Comparison of ENCODE assay signal across 15 cellular contexts in the genomic region with DNA sequence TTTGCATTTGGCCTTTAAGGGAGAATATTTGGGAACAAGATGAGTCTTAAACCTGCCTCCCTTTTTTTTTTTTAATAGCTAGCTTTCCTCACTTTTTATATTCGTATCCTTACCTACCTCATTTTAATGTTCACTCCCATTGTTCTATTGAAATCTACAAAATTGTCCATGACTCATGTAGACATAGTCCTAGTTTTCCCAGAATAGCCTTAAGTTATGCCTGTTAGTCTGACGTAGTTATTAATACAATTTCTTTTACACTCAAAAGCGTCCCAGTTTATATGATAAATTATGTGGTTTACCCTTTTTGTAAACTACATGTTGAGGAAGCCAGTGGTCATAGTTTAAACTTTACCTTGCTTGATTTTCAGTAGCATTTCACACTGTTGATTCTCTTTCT.
DNase-seq lines count a peak whose midpoint lies in the region; ATAC-seq and TF ChIP-seq lines count a peak whose summit lies in the region.
"Had no signal": no experiment of that assay in that cellular context is flagged by ENCODE, and none has a peak within 500 bp of the region (broad histone marks: within the 10 kb centered on the region; RNA-seq: fewer than 3 reads in every experiment).

No MANE protein-coding gene starts in this region.

- no peak overlapping the region for H3K4me2 ChIP-seq in IMR-90 (ENCODE audit: low read depth, low read length)
- H3K4me2 ChIP-seq: BLaER1 treated with 17β-estradiol and CSF1 and Interleukin-3, amounts not matched to agents 10 nM and 100 nM had no signal

- DNase-seq in IMR-90 (peak; percentile 28), astrocyte of the cerebellum (ENCODE audit: low read depth) (peak; percentile 5), epithelial cell of esophagus (ENCODE audit: low read depth) (peak; percentile 4), putamen (ENCODE audit: low spot score) (peak; percentile 16), NCI-H345 treated with DMSO at 0.1 percent for 48 hours (lab: John Stamatoyannopoulos, UW; ENCODE audit: unreplicated experiment) (no peak), hypothalamus (lab: John Stamatoyannopoulos, UW) (no peak)
- DNase-seq: ACHN; Calu3; CD4-positive, alpha-beta T cell; DMS 273 treated with DMSO at 0.1 percent for 48 hours; GOT3; H9 had no signal

- H3K23ac ChIP-seq in IMR-90 (ENCODE audit: low read depth, low read length): no peak overlapping the region

- no peak overlapping the region for H4K91ac ChIP-seq in IMR-90 (ENCODE audit: insufficient read depth, low read depth, low read length)

- ATAC-seq in IMR-90 (ENCODE audit: low read depth) (no peak), GM21737 (IDR thresholded peaks at IDR 0.05; ENCODE audit: unreplicated experiment) (no peak)
- ATAC-seq: GM12878 had no signal

- H2BK20ac ChIP-seq in IMR-90 (ENCODE audit: low read depth, low read length): no peak overlapping the region

- TF ChIP-seq CTCF in IMR-90 (conservative IDR thresholded peaks at IDR 0.05; ENCODE audit: low read depth, low read length): no peak
- TF ChIP-seq CTCF in astrocyte of the cerebellum (IDR thresholded peaks at IDR 0.05; ENCODE audit: low read depth, low read length, missing control alignments): no peak
- TF ChIP-seq CTCF in epithelial cell of esophagus (IDR thresholded peaks at IDR 0.05; ENCODE audit: insufficient read depth, low read depth, low read length, missing control alignments): no peak

- in situ Hi-C loops in IMR-90 (cut with MboI; ENCODE audit: low sequenced_read_pairs): no loop called here
- in situ Hi-C loops in astrocyte of the cerebellum (cut with HindIII; ENCODE audit: low sequenced_read_pairs): no loop called here

- no peak overlapping the region for H2AK5ac ChIP-seq in IMR-90 (ENCODE audit: low read depth, low read length)

- H3K27me3 ChIP-seq in IMR-90 (ENCODE audit: control insufficient read depth, insufficient read depth, low read length): no peaks in the 10 kb centered on the region
- H3K27me3 ChIP-seq: BLaER1 treated with 17β-estradiol and CSF1 and Interleukin-3, amounts not matched to agents 10 nM and 100 nM had no signal

- WGBS in IMR-90 (ENCODE audit: extremely low coverage in 2 of 2, insufficient read length in 1 of 2), 2 experiments: 100% methylated on average over 1 of the region's 3 CpGs; no CpG with 5 or more reads in 1 of the 2 experiments

- H3K56ac ChIP-seq in IMR-90 (ENCODE audit: extremely low read depth, insufficient read depth, low read length): no peak overlapping the region

- H3K9me3 ChIP-seq in IMR-90 (ENCODE audit: control insufficient read depth, insufficient read depth, low read length): no peaks in the 10 kb centered on the region

- no peak for TF ChIP-seq POLR2A in IMR-90 (IDR thresholded peaks at IDR 0.05; ENCODE audit: low read depth, low read length)

- POLR2A ChIA-PET in IMR-90 (lab: Charles Lee; ENCODE audit: unreplicated experiment): no interaction called here

- H2AFZ ChIP-seq in IMR-90 (replicated peaks; ENCODE audit: low read length, poor library complexity): no peak overlapping the region

- no peak overlapping the region for H2BK120ac ChIP-seq in IMR-90 (ENCODE audit: low read depth, low read length)

- H4K8ac ChIP-seq in IMR-90 (ENCODE audit: low read depth in 2 of 2, low read length in 2 of 2): no peak overlapping the region

- no peak overlapping the region for H3K9ac ChIP-seq in IMR-90 (ENCODE audit: low read depth, low read length)
- H3K9ac ChIP-seq: BLaER1 treated with 17β-estradiol and CSF1 and Interleukin-3, amounts not matched to agents 10 nM and 100 nM had no signal

- no peaks in the 10 kb centered on the region for H4K20me1 ChIP-seq in IMR-90 (ENCODE audit: insufficient read depth, low read length)
- H4K20me1 ChIP-seq: BLaER1 treated with 17β-estradiol and CSF1 and Interleukin-3, amounts not matched to agents 10 nM and 100 nM had no signal

- intact Hi-C loops in IMR-90 (cut with micrococcal nuclease): no loop called here

- no peak overlapping the region for H2BK5ac ChIP-seq in IMR-90 (ENCODE audit: low read depth, low read length, poor library complexity, severe bottlenecking)

- BruUV-seq in IMR-90 (replicated peaks; lab: Mats Ljungman, UMichigan): no TSS peak

- H3K14ac ChIP-seq in IMR-90 (replicated peaks; ENCODE audit: low read depth, low read length): no peak overlapping the region

- H4K5ac ChIP-seq in IMR-90 (ENCODE audit: low read depth, low read length): no peak overlapping the region

- TF ChIP-seq RAD21 in IMR-90 (IDR thresholded peaks at IDR 0.05; ENCODE audit: low read length): no peak

- H3K4me3 ChIP-seq in IMR-90 (ENCODE audit: insufficient read depth, low read depth, low read length) (no peak overlapping the region), astrocyte of the cerebellum (ENCODE audit: low read depth, low read length) (no peak overlapping the region), epithelial cell of esophagus (ENCODE audit: low read length) (no peak overlapping the region)
- H3K4me3 ChIP-seq: BLaER1 treated with 17β-estradiol and CSF1 and Interleukin-3, amounts not matched to agents 10 nM and 100 nM; GM12878 had no signal

- no peaks in the 10 kb centered on the region for H3K4me1 ChIP-seq in IMR-90 (ENCODE audit: control insufficient read depth, insufficient read depth, low read length)

- no peaks in the 10 kb centered on the region for H3K9me1 ChIP-seq in IMR-90 (ENCODE audit: insufficient read depth, low read length)

- CTCF ChIA-PET in IMR-90 (lab: Yijun Ruan, JAX): interaction anchor here (1.0 kb wide), 1 partner anchor 76 kb away, joined by 4 read pairs; a partner anchor contains a TSS

- dilution Hi-C loops in IMR-90 (cut with HindIII; ENCODE audit: low sequenced_read_pairs, unreplicated experiment): no loop called here

- no peak overlapping the region for H2BK15ac ChIP-seq in IMR-90 (ENCODE audit: low read depth, low read length)

- no peak overlapping the region for H3K18ac ChIP-seq in IMR-90 (ENCODE audit: low read depth, low read length)

- H3K36me3 ChIP-seq in IMR-90 (ENCODE audit: control insufficient read depth, insufficient read depth, low read length): no peaks in the 10 kb centered on the region

- H3K27ac ChIP-seq in IMR-90 (ENCODE audit: insufficient read depth, low read length): no peak overlapping the region
- H3K27ac ChIP-seq: BLaER1 treated with 17β-estradiol and CSF1 and Interleukin-3, amounts not matched to agents 10 nM and 100 nM had no signal

- no peak overlapping the region for H3K4ac ChIP-seq in IMR-90 (ENCODE audit: low read depth, low read length)

- H3K79me1 ChIP-seq in IMR-90 (ENCODE audit: low read depth in 1 of 2, low read length in 2 of 2): peaks cover 0 to under 1% of the 10 kb centered on the region in 2 experiments; a peak in 1 of 4 replicates

- H2AK9ac ChIP-seq in IMR-90 (replicated peaks; ENCODE audit: low read depth, low read length, poor library complexity): no peak overlapping the region

TF ChIP-seq in IMR-90, 13 proteins besides CTCF, POLR2A, EP300 and RAD21:
- no peak for TF ChIP-seq NFE2L2 (IDR thresholded peaks at IDR 0.05; ENCODE audit: low read depth, low read length)
- no peak for TF ChIP-seq MAFK (IDR thresholded peaks at IDR 0.05; ENCODE audit: low read depth, low read length)
- no peak for TF ChIP-seq CEBPB (IDR thresholded peaks at IDR 0.05; ENCODE audit: low read depth, low read length)
- no peak for TF ChIP-seq FOS (IDR thresholded peaks at IDR 0.05; ENCODE audit: low read depth, low read length)
- TF ChIP-seq, protein P1, sequence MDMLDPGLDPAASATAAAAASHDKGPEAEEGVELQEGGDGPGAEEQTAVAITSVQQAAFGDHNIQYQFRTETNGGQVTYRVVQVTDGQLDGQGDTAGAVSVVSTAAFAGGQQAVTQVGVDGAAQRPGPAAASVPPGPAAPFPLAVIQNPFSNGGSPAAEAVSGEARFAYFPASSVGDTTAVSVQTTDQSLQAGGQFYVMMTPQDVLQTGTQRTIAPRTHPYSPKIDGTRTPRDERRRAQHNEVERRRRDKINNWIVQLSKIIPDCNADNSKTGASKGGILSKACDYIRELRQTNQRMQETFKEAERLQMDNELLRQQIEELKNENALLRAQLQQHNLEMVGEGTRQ (IDR thresholded peaks at IDR 0.05; ENCODE audit: low read depth, low read length): no peak
- TF ChIP-seq SMC3 (IDR thresholded peaks at IDR 0.05; ENCODE audit: low read depth, low read length): no peak
- TF ChIP-seq, protein P2, sequence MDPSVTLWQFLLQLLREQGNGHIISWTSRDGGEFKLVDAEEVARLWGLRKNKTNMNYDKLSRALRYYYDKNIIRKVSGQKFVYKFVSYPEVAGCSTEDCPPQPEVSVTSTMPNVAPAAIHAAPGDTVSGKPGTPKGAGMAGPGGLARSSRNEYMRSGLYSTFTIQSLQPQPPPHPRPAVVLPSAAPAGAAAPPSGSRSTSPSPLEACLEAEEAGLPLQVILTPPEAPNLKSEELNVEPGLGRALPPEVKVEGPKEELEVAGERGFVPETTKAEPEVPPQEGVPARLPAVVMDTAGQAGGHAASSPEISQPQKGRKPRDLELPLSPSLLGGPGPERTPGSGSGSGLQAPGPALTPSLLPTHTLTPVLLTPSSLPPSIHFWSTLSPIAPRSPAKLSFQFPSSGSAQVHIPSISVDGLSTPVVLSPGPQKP (IDR thresholded peaks at IDR 0.05; ENCODE audit: borderline replicate concordance, low read depth, low read length): no peak
- no peak for TF ChIP-seq BHLHE40 (IDR thresholded peaks at IDR 0.05; ENCODE audit: low read depth, low read length)
- TF ChIP-seq RCOR1 (IDR thresholded peaks at IDR 0.05; ENCODE audit: insufficient replicate concordance, low read length): no peak
- TF ChIP-seq RFX5 (IDR thresholded peaks at IDR 0.05; ENCODE audit: low read depth, low read length): no peak
- TF ChIP-seq MXI1 (IDR thresholded peaks at IDR 0.05; ENCODE audit: borderline replicate concordance, low read depth, low read length): no peak
- TF ChIP-seq MAZ (IDR thresholded peaks at IDR 0.05; ENCODE audit: borderline replicate concordance, low read depth, low read length): no peak
- no peak for TF ChIP-seq CHD1 (IDR thresholded peaks at IDR 0.05; ENCODE audit: low read depth, low read length)

Comparison
In these comparisons a context has a peak if more than half of its experiments do, and no peak if none do; other contexts are left out.
1. DNase-seq: peak in IMR-90 (single experiment), astrocyte of the cerebellum (single experiment), epithelial cell of esophagus (single experiment) and putamen (single experiment); none in NCI-H345 treated with DMSO at 0.1 percent for 48 hours (single experiment) and hypothalamus (0 of 51).